11 cellular contexts compared by ENCODE assay signal in genomic region chr11:117989351-117990102, GRCh38. TPM values are rescaled to one million over a fixed set of nuclear protein-coding genes. Genes with fewer than 3 reads are reported as not detected.
DNase-seq lines count a peak whose midpoint lies in the region; ATAC-seq and TF ChIP-seq lines count a peak whose summit lies in the region.
"Had no signal": no experiment of that assay in that cellular context is flagged by ENCODE, and none has a peak within 500 bp of the region (broad histone marks: within the 10 kb centered on the region; RNA-seq: fewer than 3 reads in every experiment).

No MANE protein-coding gene starts in this region.

- peak overlapping the region in 2 of 5 donors; percentile 33 to 77 for H3K27ac ChIP-seq in adrenal gland
- peak overlapping the region; percentile 87 for H3K27ac ChIP-seq in lower lobe of right lung
- peak overlapping the region; percentile 47 for H3K27ac ChIP-seq in substantia nigra (ENCODE audit: low read depth, low read length, poor library complexity, severe bottlenecking)

- H3K36me3 Mint-ChIP-seq in activated CD4-positive, alpha-beta T cell treated with anti-CD3 and anti-CD28 coated beads, Interleukin-2, amount 10 ng/mL, durations not matched to agents 7 days and 5 days (ENCODE audit: low read depth): peaks cover 87% of the 10 kb centered on the region

- H3K4me1 ChIP-seq in adrenal gland (replicated peaks in 1 of 2): no peaks in the 10 kb centered on the region
- peaks cover 53% of the 10 kb centered on the region for H3K4me1 ChIP-seq in lower lobe of right lung

- WGBS in adrenal gland, 4 donors: 77 to 86% (median 82%) methylated on average over 10 to 13 of the region's 13 CpGs

- H3K27me3 ChIP-seq in adrenal gland (peaks cover 6% of the 10 kb centered on the region), lower lobe of right lung (ENCODE audit: low read depth) (peaks cover 20% of the 10 kb centered on the region)

- DNase-seq in activated CD4-positive, alpha-beta T cell treated with anti-CD3 and anti-CD28 coated beads, Interleukin-2, amount 10 ng/mL, durations not matched to agents 7 days and 5 days: no peak
- no peak for DNase-seq in activated CD4-positive, alpha-beta T cell treated with anti-CD3 and anti-CD28 coated beads for 48 hours
- DNase-seq in adrenal gland (peak in 5 of 7 donors; percentile 34 to 67 (median 54)), lower lobe of right lung (peak; percentile 59), substantia nigra (lab: John Stamatoyannopoulos, UW) (peak in 4 of 49 donors; percentile 20 to 32 (median 22)), NCI-H446 (lab: John Stamatoyannopoulos, UW) (no peak)
- DNase-seq: ACHN, NCI-H1436 treated with DMSO at 0.1 percent for 48 hours had no signal

- H3K36me3 ChIP-seq in adrenal gland (replicated peaks in 1 of 2): no peaks in the 10 kb centered on the region
- H3K36me3 ChIP-seq in lower lobe of right lung: peaks cover 35% of the 10 kb centered on the region

- TF ChIP-seq CTCF in adrenal gland (IDR thresholded peaks at IDR 0.05): no peak
- no peak for TF ChIP-seq CTCF in lower lobe of right lung (IDR thresholded peaks at IDR 0.05)

- H3K9me3 ChIP-seq in adrenal gland (replicated peaks in 1 of 3) (no peaks in the 10 kb centered on the region), lower lobe of right lung (no peaks in the 10 kb centered on the region)

- H3K27ac Mint-ChIP-seq in activated CD4-positive, alpha-beta T cell treated with anti-CD3 and anti-CD28 coated beads, Interleukin-2, amount 10 ng/mL, durations not matched to agents 7 days and 5 days: peak overlapping the region; percentile 74

- CTCF ChIA-PET in activated CD4-positive, alpha-beta T cell treated with anti-CD3 and anti-CD28 coated beads, Interleukin-2, amount 10 ng/mL, durations not matched to agents 7 days and 5 days (lab: Charles Lee): interaction anchor here (0.6 to 5.0 kb wide), 3 partner anchors 12 to 371 kb away, joined by 4 to 40 read pairs (median 7); no protein-coding TSS in a partner anchor

- H3K4me3 ChIP-seq in adrenal gland (peak overlapping the region in 1 of 4 donors; percentile 50), lower lobe of right lung (peak overlapping the region; percentile 65)

- peak overlapping the region; percentile 85 for H3K4me3 Mint-ChIP-seq in activated CD4-positive, alpha-beta T cell treated with anti-CD3 and anti-CD28 coated beads, Interleukin-2, amount 10 ng/mL, durations not matched to agents 7 days and 5 days

- no peaks in the 10 kb centered on the region for H3K27me3 Mint-ChIP-seq in activated CD4-positive, alpha-beta T cell treated with anti-CD3 and anti-CD28 coated beads, Interleukin-2, amount 10 ng/mL, durations not matched to agents 7 days and 5 days

- ATAC-seq in lower lobe of right lung (peak in 1 of 2 donors; percentile 41), HG02938 (IDR thresholded peaks at IDR 0.05; ENCODE audit: unreplicated experiment) (no peak), HG02884 (IDR thresholded peaks at IDR 0.05; ENCODE audit: unreplicated experiment) (no peak)

- H3K4me1 Mint-ChIP-seq in activated CD4-positive, alpha-beta T cell treated with anti-CD3 and anti-CD28 coated beads, Interleukin-2, amount 10 ng/mL, durations not matched to agents 7 days and 5 days: peaks cover 82% of the 10 kb centered on the region

- POLR2A ChIA-PET in activated CD4-positive, alpha-beta T cell treated with anti-CD3 and anti-CD28 coated beads, Interleukin-2, amount 10 ng/mL, durations not matched to agents 7 days and 5 days (lab: Charles Lee): interaction anchor here (0.7 kb wide), 1 partner anchor 63 kb away, joined by 5 read pairs; no protein-coding TSS in a partner anchor

- no peak for TF ChIP-seq POLR2A in adrenal gland (IDR thresholded peaks at IDR 0.05)

- intact Hi-C loops in adrenal gland (cut with DNase I): no loop called here
- intact Hi-C loops in lower lobe of right lung (cut with DNase I): no loop called here

- no peaks in the 10 kb centered on the region for H3K9me3 Mint-ChIP-seq in activated CD4-positive, alpha-beta T cell treated with anti-CD3 and anti-CD28 coated beads, Interleukin-2, amount 10 ng/mL, durations not matched to agents 7 days and 5 days

RNA-seq across cellular contexts. Expression of gene IL10RA, which starts 3.3 kb away (rescaled TPM):
- 100 to 1,000 TPM; 161 to 187 TPM for total RNA-seq in activated CD4-positive, alpha-beta T cell treated with anti-CD3 and anti-CD28 coated beads, Interleukin-2, amount 10 ng/mL, durations not matched to agents 7 days and 5 days
- total RNA-seq in adrenal gland (10 to 100 TPM; 24.5 to 50.5 (median 33.0) TPM), lower lobe of right lung (37.7 TPM)
- polyA plus RNA-seq in adrenal gland: 10 to 100 TPM in 1 of 3 donors, 1 to 10 TPM in 2; 4.6 to 10.2 (median 7.3) TPM
- total RNA-seq: HT-29 had no signal

Comparison
In these comparisons a context has a peak if more than half of its experiments do, and no peak if none do; other contexts are left out.
1. DNase-seq: peak in adrenal gland (5 of 7) and lower lobe of right lung (single experiment); none in activated CD4-positive, alpha-beta T cell treated with anti-CD3 and anti-CD28 coated beads, Interleukin-2, amount 10 ng/mL, durations not matched to agents 7 days and 5 days (single experiment), activated CD4-positive, alpha-beta T cell treated with anti-CD3 and anti-CD28 coated beads for 48 hours (single experiment) and NCI-H446 (0 of 2).